In genomic region chr2:219443016-219443696, GRCh38 we compare ENCODE assay signal across 9 cellular contexts. TPM values are rescaled to one million over a fixed set of nuclear protein-coding genes. Genes with fewer than 3 reads are reported as not detected.
DNase-seq lines count a peak whose midpoint lies in the region; ATAC-seq and TF ChIP-seq lines count a peak whose summit lies in the region.
"Had no signal": no experiment of that assay in that cellular context is flagged by ENCODE, and none has a peak within 500 bp of the region (broad histone marks: within the 10 kb centered on the region; RNA-seq: fewer than 3 reads in every experiment).

No MANE protein-coding gene starts in this region.

- H3K27ac ChIP-seq in muscle layer of duodenum (ENCODE audit: low read length) = peak overlapping the region; percentile 80
- peak overlapping the region; percentile 83 to 96 (median 85) for H3K27ac ChIP-seq in transverse colon

- no peaks in the 10 kb centered on the region for H3K9me3 Mint-ChIP-seq in activated T-cell treated with anti-CD3 and anti-CD28 coated beads, Interleukin-2, amount 50 U/mL, for 72 hours
- H3K9me3 Mint-ChIP-seq in activated naive CD8-positive, alpha-beta T cell treated with anti-CD3 and anti-CD28 coated beads, Interleukin-2, amount 50 U/mL, for 24 hours = no peaks in the 10 kb centered on the region

- H3K36me3 Mint-ChIP-seq in activated T-cell treated with anti-CD3 and anti-CD28 coated beads, Interleukin-2, amount 50 U/mL, for 72 hours (ENCODE audit: insufficient read depth in 2 of 2) = no peaks in the 10 kb centered on the region
- H3K36me3 Mint-ChIP-seq in activated naive CD8-positive, alpha-beta T cell treated with anti-CD3 and anti-CD28 coated beads, Interleukin-2, amount 50 U/mL, for 24 hours (ENCODE audit: low read depth) = no peaks in the 10 kb centered on the region

- no peak overlapping the region for H3K27ac Mint-ChIP-seq in activated T-cell treated with anti-CD3 and anti-CD28 coated beads, Interleukin-2, amount 50 U/mL, for 72 hours
- no peak overlapping the region for H3K27ac Mint-ChIP-seq in activated naive CD8-positive, alpha-beta T cell treated with anti-CD3 and anti-CD28 coated beads, Interleukin-2, amount 50 U/mL, for 24 hours

- H3K4me3 Mint-ChIP-seq in activated T-cell treated with anti-CD3 and anti-CD28 coated beads, Interleukin-2, amount 50 U/mL, for 72 hours = peak overlapping the region; percentile 74 to 84
- peak overlapping the region; percentile 62 for H3K4me3 Mint-ChIP-seq in activated naive CD8-positive, alpha-beta T cell treated with anti-CD3 and anti-CD28 coated beads, Interleukin-2, amount 50 U/mL, for 24 hours

- TF ChIP-seq CTCF in transverse colon (IDR thresholded peaks at IDR 0.05) = no peak

- H3K9me3 ChIP-seq in muscle layer of duodenum (ENCODE audit: control insufficient read depth in 1 of 2, low read length in 2 of 2) (no peaks in the 10 kb centered on the region), transverse colon (no peaks in the 10 kb centered on the region)

- H3K27me3 ChIP-seq in muscle layer of duodenum (ENCODE audit: low read depth, low read length) (peaks cover 11% of the 10 kb centered on the region), transverse colon (peaks cover 75% of the 10 kb centered on the region)

- peaks cover 0 to 43% of the 10 kb centered on the region in 2 donors for H3K4me1 ChIP-seq in muscle layer of duodenum (ENCODE audit: control insufficient read depth in 1 of 2, insufficient read depth in 2 of 2, low read length in 2 of 2)
- peaks cover 0 to 15% (median 3%) of the 10 kb centered on the region in 4 donors for H3K4me1 ChIP-seq in transverse colon

- TF ChIP-seq EP300 in transverse colon (IDR thresholded peaks at IDR 0.05; ENCODE audit: low read depth) = no peak

- peaks cover 20% of the 10 kb centered on the region for H3K27me3 Mint-ChIP-seq in activated T-cell treated with anti-CD3 and anti-CD28 coated beads, Interleukin-2, amount 50 U/mL, for 72 hours (ENCODE audit: low read depth)
- H3K27me3 Mint-ChIP-seq in activated naive CD8-positive, alpha-beta T cell treated with anti-CD3 and anti-CD28 coated beads, Interleukin-2, amount 50 U/mL, for 24 hours = peaks cover 25% of the 10 kb centered on the region

- H3K36me3 ChIP-seq in muscle layer of duodenum (ENCODE audit: control insufficient read depth in 1 of 2, insufficient read depth in 2 of 2, low read length in 2 of 2) (no peaks in the 10 kb centered on the region), transverse colon (no peaks in the 10 kb centered on the region)

- no peak for ATAC-seq in activated T-cell treated with anti-CD3 and anti-CD28 coated beads, Interleukin-2, amount 50 U/mL, for 72 hours (replicated peaks in 1 of 2)
- no peak for ATAC-seq in activated naive CD8-positive, alpha-beta T cell treated with anti-CD3 and anti-CD28 coated beads, Interleukin-2, amount 50 U/mL, for 24 hours
- no peak for ATAC-seq in HG03432 (IDR thresholded peaks at IDR 0.05; ENCODE audit: unreplicated experiment)

- WGBS in transverse colon (ENCODE audit: low coverage in 1 of 2), 2 donors = 68 to 84% methylated on average over 4 to 12 of the region's 12 CpGs

- in situ Hi-C loops in transverse colon (cut with MboI; ENCODE audit: low pct_ligation_motif_present in 1 of 4, low pct_unique_long_range_greater_than_20kb in 1 of 4, low sequenced_read_pairs in 3 of 4) = no loop called here

- no peak for DNase-seq in activated T-cell treated with anti-CD3 and anti-CD28 coated beads, Interleukin-2, amount 50 U/mL, for 72 hours
- DNase-seq in activated T-cell treated with anti-CD3 and anti-CD28 coated beads, Interleukin-2, amount 50 U/mL, for 1 hour = no peak
- no peak for DNase-seq in activated naive CD8-positive, alpha-beta T cell treated with anti-CD3 and anti-CD28 coated beads, Interleukin-2, amount 50 U/mL, for 24 hours
- DNase-seq in transverse colon (no peak), COLO829 (ENCODE audit: low spot score) (no peak), HCEC 1CT (no peak)
- DNase-seq: AML-193 had no signal

- intact Hi-C loops in transverse colon (cut with DNase I; ENCODE audit: low total_unique reads) = no loop called here

- H3K4me1 Mint-ChIP-seq in activated T-cell treated with anti-CD3 and anti-CD28 coated beads, Interleukin-2, amount 50 U/mL, for 72 hours (ENCODE audit: low read depth) = peaks cover 10% of the 10 kb centered on the region
- H3K4me1 Mint-ChIP-seq in activated naive CD8-positive, alpha-beta T cell treated with anti-CD3 and anti-CD28 coated beads, Interleukin-2, amount 50 U/mL, for 24 hours = peaks cover 16% of the 10 kb centered on the region

- peak overlapping the region; percentile 37 to 53 for H3K4me3 ChIP-seq in muscle layer of duodenum (ENCODE audit: low read depth in 1 of 2, low read length in 2 of 2)
- H3K4me3 ChIP-seq in transverse colon = peak overlapping the region in 2 of 4 donors; percentile 61 to 63

- TF ChIP-seq POLR2A in transverse colon (IDR thresholded peaks at IDR 0.05) = no peak

RNA-seq across cellular contexts. Expression of gene SPEG, which starts 8.5 kb away (rescaled TPM):
- total RNA-seq in activated T-cell treated with anti-CD3 and anti-CD28 coated beads, Interleukin-2, amount 50 U/mL, for 72 hours = 1 to 10 TPM; 4.8 to 6.9 TPM
- 10 to 100 TPM; 26.5 to 95.8 (median 48.5) TPM for total RNA-seq in transverse colon

RNA-seq across cellular contexts. Expression of gene DES, which starts 25.0 kb away (rescaled TPM):
- under 1 TPM in 1 of 2 donors, not detected in 1; 0.10 TPM for total RNA-seq in activated T-cell treated with anti-CD3 and anti-CD28 coated beads, Interleukin-2, amount 50 U/mL, for 72 hours
- total RNA-seq in transverse colon = over 10,000 TPM in 1 of 4 donors, 1,000 to 10,000 TPM in 2, 100 to 1,000 TPM in 1; 1,000 to 12,373 (median 1,519) TPM

RNA-seq across cellular contexts. Expression of gene DNPEP, which starts 55.4 kb away (rescaled TPM):
- 10 to 100 TPM; 61.5 to 71.0 TPM for total RNA-seq in activated T-cell treated with anti-CD3 and anti-CD28 coated beads, Interleukin-2, amount 50 U/mL, for 72 hours
- 100 to 1,000 TPM in 2 of 4 donors, 10 to 100 TPM in 2; 61.3 to 142 (median 104) TPM for total RNA-seq in transverse colon

RNA-seq across cellular contexts. Expression of gene GMPPA, which starts 55.5 kb away (rescaled TPM):
- 10 to 100 TPM; 39.4 to 47.3 TPM for total RNA-seq in activated T-cell treated with anti-CD3 and anti-CD28 coated beads, Interleukin-2, amount 50 U/mL, for 72 hours
- total RNA-seq in transverse colon = 10 to 100 TPM; 25.1 to 41.1 (median 36.4) TPM

Comparison
In these comparisons a context has a peak if more than half of its experiments do, and no peak if none do; other contexts are left out.
1. RNA of gene DES, which starts 25.0 kb away (total RNA-seq): 1,000 to 12,373 TPM in transverse colon; 0.10 TPM in activated T-cell treated with anti-CD3 and anti-CD28 coated beads, Interleukin-2, amount 50 U/mL, for 72 hours; every median in the first group is over 100 times any median in the second.